1 cellular context compared by ENCODE assay signal in the genomic region with DNA sequence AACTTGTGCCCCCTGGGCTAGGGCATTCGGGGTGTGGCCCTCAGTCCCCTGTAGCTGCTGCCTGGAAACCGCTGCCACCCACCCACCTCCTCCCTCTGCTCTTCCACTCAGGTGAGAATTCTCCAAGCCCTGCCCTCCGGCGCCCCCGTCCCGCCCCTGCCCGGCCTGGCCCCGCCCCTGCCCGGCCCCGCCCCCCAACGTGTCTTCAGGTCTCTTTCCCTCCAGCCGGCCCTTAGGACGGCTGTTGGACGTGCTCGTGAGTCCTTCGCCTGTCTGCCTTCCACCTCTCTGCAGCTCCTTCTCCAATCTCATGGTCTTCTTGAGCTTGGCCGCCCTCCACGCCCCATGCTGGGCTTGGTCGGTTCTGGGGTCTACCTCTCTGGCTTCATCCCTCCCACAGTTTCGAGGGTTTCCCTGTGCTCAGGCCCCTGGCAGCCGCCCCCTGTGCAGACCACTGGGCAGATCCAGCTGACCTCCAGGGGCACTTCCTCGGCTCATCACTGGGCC.
TF ChIP-seq lines count a peak whose summit lies in the region.

No MANE protein-coding gene starts in this region.

TF ChIP-seq in GM23338, 12 proteins besides CTCF, POLR2A, EP300 and RAD21 (continued from another document):
- TF ChIP-seq, protein P1, sequence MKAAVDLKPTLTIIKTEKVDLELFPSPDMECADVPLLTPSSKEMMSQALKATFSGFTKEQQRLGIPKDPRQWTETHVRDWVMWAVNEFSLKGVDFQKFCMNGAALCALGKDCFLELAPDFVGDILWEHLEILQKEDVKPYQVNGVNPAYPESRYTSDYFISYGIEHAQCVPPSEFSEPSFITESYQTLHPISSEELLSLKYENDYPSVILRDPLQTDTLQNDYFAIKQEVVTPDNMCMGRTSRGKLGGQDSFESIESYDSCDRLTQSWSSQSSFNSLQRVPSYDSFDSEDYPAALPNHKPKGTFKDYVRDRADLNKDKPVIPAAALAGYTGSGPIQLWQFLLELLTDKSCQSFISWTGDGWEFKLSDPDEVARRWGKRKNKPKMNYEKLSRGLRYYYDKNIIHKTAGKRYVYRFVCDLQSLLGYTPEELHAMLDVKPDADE (IDR thresholded peaks at IDR 0.05): no peak
- TF ChIP-seq, protein P2, sequence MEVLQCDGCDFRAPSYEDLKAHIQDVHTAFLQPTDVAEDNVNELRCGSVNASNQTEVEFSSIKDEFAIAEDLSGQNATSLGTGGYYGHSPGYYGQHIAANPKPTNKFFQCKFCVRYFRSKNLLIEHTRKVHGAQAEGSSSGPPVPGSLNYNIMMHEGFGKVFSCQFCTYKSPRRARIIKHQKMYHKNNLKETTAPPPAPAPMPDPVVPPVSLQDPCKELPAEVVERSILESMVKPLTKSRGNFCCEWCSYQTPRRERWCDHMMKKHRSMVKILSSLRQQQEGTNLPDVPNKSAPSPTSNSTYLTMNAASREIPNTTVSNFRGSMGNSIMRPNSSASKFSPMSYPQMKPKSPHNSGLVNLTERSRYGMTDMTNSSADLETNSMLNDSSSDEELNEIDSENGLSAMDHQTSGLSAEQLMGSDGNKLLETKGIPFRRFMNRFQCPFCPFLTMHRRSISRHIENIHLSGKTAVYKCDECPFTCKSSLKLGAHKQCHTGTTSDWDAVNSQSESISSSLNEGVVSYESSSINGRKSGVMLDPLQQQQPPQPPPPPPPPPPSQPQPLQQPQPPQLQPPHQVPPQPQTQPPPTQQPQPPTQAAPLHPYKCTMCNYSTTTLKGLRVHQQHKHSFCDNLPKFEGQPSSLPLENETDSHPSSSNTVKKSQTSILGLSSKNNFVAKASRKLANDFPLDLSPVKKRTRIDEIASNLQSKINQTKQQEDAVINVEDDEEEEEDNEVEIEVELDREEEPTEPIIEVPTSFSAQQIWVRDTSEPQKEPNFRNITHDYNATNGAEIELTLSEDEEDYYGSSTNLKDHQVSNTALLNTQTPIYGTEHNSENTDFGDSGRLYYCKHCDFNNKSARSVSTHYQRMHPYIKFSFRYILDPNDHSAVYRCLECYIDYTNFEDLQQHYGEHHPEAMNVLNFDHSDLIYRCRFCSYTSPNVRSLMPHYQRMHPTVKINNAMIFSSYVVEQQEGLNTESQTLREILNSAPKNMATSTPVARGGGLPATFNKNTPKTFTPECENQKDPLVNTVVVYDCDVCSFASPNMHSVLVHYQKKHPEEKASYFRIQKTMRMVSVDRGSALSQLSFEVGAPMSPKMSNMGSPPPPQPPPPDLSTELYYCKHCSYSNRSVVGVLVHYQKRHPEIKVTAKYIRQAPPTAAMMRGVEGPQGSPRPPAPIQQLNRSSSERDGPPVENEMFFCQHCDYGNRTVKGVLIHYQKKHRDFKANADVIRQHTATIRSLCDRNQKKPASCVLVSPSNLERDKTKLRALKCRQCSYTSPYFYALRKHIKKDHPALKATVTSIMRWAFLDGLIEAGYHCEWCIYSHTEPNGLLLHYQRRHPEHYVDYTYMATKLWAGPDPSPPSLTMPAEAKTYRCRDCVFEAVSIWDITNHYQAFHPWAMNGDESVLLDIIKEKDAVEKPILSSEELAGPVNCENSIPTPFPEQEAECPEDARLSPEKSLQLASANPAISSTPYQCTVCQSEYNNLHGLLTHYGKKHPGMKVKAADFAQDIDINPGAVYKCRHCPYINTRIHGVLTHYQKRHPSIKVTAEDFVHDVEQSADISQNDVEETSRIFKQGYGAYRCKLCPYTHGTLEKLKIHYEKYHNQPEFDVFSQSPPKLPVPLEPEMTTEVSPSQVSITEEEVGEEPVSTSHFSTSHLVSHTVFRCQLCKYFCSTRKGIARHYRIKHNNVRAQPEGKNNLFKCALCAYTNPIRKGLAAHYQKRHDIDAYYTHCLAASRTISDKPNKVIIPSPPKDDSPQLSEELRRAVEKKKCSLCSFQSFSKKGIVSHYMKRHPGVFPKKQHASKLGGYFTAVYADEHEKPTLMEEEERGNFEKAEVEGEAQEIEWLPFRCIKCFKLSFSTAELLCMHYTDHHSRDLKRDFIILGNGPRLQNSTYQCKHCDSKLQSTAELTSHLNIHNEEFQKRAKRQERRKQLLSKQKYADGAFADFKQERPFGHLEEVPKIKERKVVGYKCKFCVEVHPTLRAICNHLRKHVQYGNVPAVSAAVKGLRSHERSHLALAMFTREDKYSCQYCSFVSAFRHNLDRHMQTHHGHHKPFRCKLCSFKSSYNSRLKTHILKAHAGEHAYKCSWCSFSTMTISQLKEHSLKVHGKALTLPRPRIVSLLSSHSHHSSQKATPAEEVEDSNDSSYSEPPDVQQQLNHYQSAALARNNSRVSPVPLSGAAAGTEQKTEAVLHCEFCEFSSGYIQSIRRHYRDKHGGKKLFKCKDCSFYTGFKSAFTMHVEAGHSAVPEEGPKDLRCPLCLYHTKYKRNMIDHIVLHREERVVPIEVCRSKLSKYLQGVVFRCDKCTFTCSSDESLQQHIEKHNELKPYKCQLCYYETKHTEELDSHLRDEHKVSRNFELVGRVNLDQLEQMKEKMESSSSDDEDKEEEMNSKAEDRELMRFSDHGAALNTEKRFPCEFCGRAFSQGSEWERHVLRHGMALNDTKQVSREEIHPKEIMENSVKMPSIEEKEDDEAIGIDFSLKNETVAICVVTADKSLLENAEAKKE (CRISPR knock-in tag; IDR thresholded peaks at IDR 0.05): no peak
- TF ChIP-seq NANOG (IDR thresholded peaks at IDR 0.05; ENCODE audit: borderline replicate concordance) (no peak), STAT1 (IDR thresholded peaks at IDR 0.05; ENCODE audit: unreplicated experiment) (no peak), JUNB (IDR thresholded peaks at IDR 0.05; ENCODE audit: unreplicated experiment) (no peak)
